Comparison of ENCODE assay signal across 1 cellular context in genomic region chr3:111299070-111299672, GRCh38.
TF ChIP-seq lines count a peak whose summit lies in the region.

No MANE protein-coding gene starts in this region.

TF ChIP-seq in GM23338, 12 proteins besides CTCF, POLR2A, EP300 and RAD21 (continued from another document):
- TF ChIP-seq ZNF462 (CRISPR knock-in tag; IDR thresholded peaks at IDR 0.05) = no peak
- TF ChIP-seq CREB1 (CRISPR knock-in tag; IDR thresholded peaks at IDR 0.05; ENCODE audit: low read depth) = no peak
- no peak for TF ChIP-seq JUNB (IDR thresholded peaks at IDR 0.05; ENCODE audit: unreplicated experiment)
- TF ChIP-seq NANOG (IDR thresholded peaks at IDR 0.05; ENCODE audit: borderline replicate concordance) = no peak
- TF ChIP-seq ZNF331 (CRISPR knock-in tag; IDR thresholded peaks at IDR 0.05; ENCODE audit: low read depth) = no peak
- TF ChIP-seq POLR2AphosphoS5 (IDR thresholded peaks at IDR 0.05; ENCODE audit: low read depth) = no peak
- no peak for TF ChIP-seq ZNF114 (CRISPR knock-in tag; IDR thresholded peaks at IDR 0.05)
- no peak for TF ChIP-seq EZH2phosphoT487 (IDR thresholded peaks at IDR 0.05; ENCODE audit: unreplicated experiment)
TF ChIP-seq in GM23338: peak in this region for 0.
